1 cellular context compared by ENCODE assay signal in genomic region chr7:65749039-65749438, GRCh38.
A peak's percentile ranks its signal among the peaks of the same experiment; 100 is the strongest.
TF ChIP-seq lines count a peak whose summit lies in the region.

No MANE protein-coding gene starts in this region.

TF ChIP-seq in HepG2, 621 proteins besides CTCF, POLR2A, EP300 and RAD21 (continued from another document):
- TF ChIP-seq RBM39 (IDR thresholded peaks at IDR 0.05; ENCODE audit: low read depth, low read length, poor library complexity, severe bottlenecking) (no peak), SCMH1 (CRISPR knock-in tag; IDR thresholded peaks at IDR 0.05; ENCODE audit: borderline replicate concordance) (no peak), HNF4A (CRISPR knock-in tag; IDR thresholded peaks at IDR 0.05) (no peak), ZNF772 (CRISPR knock-in tag; IDR thresholded peaks at IDR 0.05) (no peak), ISX (CRISPR knock-in tag; conservative IDR thresholded peaks at IDR 0.05) (no peak), ZC3H4 (CRISPR knock-in tag; IDR thresholded peaks at IDR 0.05; ENCODE audit: borderline replicate concordance) (no peak), SP4 (CRISPR knock-in tag; IDR thresholded peaks at IDR 0.05) (no peak), PHF5A (CRISPR knock-in tag; IDR thresholded peaks at IDR 0.05; ENCODE audit: low read depth, unreplicated experiment) (no peak), E2F2 (CRISPR knock-in tag; IDR thresholded peaks at IDR 0.05; ENCODE audit: borderline replicate concordance) (no peak), ZMAT3 (CRISPR knock-in tag; conservative IDR thresholded peaks at IDR 0.05) (no peak), CEBPZ (IDR thresholded peaks at IDR 0.05; ENCODE audit: low read length) (no peak), NR2F1 (CRISPR knock-in tag; IDR thresholded peaks at IDR 0.05) (peak in 1 of 2 experiments; percentile 44; a peak in 2 of 4 replicates), ZNF331 (CRISPR knock-in tag; IDR thresholded peaks at IDR 0.05) (no peak), RXRB (CRISPR knock-in tag; IDR thresholded peaks at IDR 0.05; ENCODE audit: borderline replicate concordance) (no peak), HBP1 (CRISPR knock-in tag; IDR thresholded peaks at IDR 0.05; ENCODE audit: low read depth) (no peak), CREM (IDR thresholded peaks at IDR 0.05) (no peak), CREM (CRISPR knock-in tag; IDR thresholded peaks at IDR 0.05) (no peak), GPN1 (CRISPR knock-in tag; IDR thresholded peaks at IDR 0.05; ENCODE audit: borderline replicate concordance) (no peak), PTBP1 (IDR thresholded peaks at IDR 0.05; ENCODE audit: low read depth, low read length, poor library complexity, severe bottlenecking) (no peak), TEF (CRISPR knock-in tag; IDR thresholded peaks at IDR 0.05) (no peak), ZNF605 (CRISPR knock-in tag; IDR thresholded peaks at IDR 0.05) (no peak), CBFB (CRISPR knock-in tag; IDR thresholded peaks at IDR 0.05) (no peak), MIER2 (CRISPR knock-in tag; IDR thresholded peaks at IDR 0.05) (no peak), STAT5B (CRISPR knock-in tag; IDR thresholded peaks at IDR 0.05) (no peak), ZNF292 (CRISPR knock-in tag; IDR thresholded peaks at IDR 0.05; ENCODE audit: borderline replicate concordance, low read depth) (no peak), RARA (CRISPR knock-in tag; IDR thresholded peaks at IDR 0.05) (peak; percentile 30; the same call in 1 of the 2 replicates), MAFF (IDR thresholded peaks at IDR 0.05; ENCODE audit: low read depth, low read length) (no peak), HDAC6 (IDR thresholded peaks at IDR 0.05; ENCODE audit: low read depth, low read length) (no peak), HMG20A (CRISPR knock-in tag; IDR thresholded peaks at IDR 0.05; ENCODE audit: borderline replicate concordance) (no peak), NR2F6 (IDR thresholded peaks at IDR 0.05) (peak; percentile 76), NR2F6 (CRISPR knock-in tag; IDR thresholded peaks at IDR 0.05) (peak; percentile 54), SSRP1 (CRISPR knock-in tag; IDR thresholded peaks at IDR 0.05) (no peak), ZBTB38 (CRISPR knock-in tag; IDR thresholded peaks at IDR 0.05) (0 out of 2 replicates have a peak, but pooled peaks have one; percentile 18), NFIC (IDR thresholded peaks at IDR 0.05; ENCODE audit: low read length) (no peak), ZNF350 (CRISPR knock-in tag; IDR thresholded peaks at IDR 0.05; ENCODE audit: borderline replicate concordance, low read depth) (no peak)
- TF ChIP-seq, protein P1, sequence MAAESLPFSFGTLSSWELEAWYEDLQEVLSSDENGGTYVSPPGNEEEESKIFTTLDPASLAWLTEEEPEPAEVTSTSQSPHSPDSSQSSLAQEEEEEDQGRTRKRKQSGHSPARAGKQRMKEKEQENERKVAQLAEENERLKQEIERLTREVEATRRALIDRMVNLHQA (CRISPR knock-in tag; IDR thresholded peaks at IDR 0.05), result no peak
- TF ChIP-seq, protein P2, sequence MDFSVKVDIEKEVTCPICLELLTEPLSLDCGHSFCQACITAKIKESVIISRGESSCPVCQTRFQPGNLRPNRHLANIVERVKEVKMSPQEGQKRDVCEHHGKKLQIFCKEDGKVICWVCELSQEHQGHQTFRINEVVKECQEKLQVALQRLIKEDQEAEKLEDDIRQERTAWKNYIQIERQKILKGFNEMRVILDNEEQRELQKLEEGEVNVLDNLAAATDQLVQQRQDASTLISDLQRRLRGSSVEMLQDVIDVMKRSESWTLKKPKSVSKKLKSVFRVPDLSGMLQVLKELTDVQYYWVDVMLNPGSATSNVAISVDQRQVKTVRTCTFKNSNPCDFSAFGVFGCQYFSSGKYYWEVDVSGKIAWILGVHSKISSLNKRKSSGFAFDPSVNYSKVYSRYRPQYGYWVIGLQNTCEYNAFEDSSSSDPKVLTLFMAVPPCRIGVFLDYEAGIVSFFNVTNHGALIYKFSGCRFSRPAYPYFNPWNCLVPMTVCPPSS (IDR thresholded peaks at IDR 0.05), result no peak
- TF ChIP-seq, protein P3, sequence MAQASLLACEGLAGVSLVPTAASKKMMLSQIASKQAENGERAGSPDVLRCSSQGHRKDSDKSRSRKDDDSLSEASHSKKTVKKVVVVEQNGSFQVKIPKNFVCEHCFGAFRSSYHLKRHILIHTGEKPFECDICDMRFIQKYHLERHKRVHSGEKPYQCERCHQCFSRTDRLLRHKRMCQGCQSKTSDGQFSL (CRISPR knock-in tag; IDR thresholded peaks at IDR 0.05), result no peak
- TF ChIP-seq, protein P4, sequence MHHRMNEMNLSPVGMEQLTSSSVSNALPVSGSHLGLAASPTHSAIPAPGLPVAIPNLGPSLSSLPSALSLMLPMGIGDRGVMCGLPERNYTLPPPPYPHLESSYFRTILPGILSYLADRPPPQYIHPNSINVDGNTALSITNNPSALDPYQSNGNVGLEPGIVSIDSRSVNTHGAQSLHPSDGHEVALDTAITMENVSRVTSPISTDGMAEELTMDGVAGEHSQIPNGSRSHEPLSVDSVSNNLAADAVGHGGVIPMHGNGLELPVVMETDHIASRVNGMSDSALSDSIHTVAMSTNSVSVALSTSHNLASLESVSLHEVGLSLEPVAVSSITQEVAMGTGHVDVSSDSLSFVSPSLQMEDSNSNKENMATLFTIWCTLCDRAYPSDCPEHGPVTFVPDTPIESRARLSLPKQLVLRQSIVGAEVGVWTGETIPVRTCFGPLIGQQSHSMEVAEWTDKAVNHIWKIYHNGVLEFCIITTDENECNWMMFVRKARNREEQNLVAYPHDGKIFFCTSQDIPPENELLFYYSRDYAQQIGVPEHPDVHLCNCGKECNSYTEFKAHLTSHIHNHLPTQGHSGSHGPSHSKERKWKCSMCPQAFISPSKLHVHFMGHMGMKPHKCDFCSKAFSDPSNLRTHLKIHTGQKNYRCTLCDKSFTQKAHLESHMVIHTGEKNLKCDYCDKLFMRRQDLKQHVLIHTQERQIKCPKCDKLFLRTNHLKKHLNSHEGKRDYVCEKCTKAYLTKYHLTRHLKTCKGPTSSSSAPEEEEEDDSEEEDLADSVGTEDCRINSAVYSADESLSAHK (CRISPR knock-in tag; IDR thresholded peaks at IDR 0.05; ENCODE audit: borderline replicate concordance), result no peak
- TF ChIP-seq, protein P5, sequence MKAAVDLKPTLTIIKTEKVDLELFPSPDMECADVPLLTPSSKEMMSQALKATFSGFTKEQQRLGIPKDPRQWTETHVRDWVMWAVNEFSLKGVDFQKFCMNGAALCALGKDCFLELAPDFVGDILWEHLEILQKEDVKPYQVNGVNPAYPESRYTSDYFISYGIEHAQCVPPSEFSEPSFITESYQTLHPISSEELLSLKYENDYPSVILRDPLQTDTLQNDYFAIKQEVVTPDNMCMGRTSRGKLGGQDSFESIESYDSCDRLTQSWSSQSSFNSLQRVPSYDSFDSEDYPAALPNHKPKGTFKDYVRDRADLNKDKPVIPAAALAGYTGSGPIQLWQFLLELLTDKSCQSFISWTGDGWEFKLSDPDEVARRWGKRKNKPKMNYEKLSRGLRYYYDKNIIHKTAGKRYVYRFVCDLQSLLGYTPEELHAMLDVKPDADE (CRISPR knock-in tag; IDR thresholded peaks at IDR 0.05), result no peak
